ENCODE assay signal across 8 cellular contexts in the genomic region with DNA sequence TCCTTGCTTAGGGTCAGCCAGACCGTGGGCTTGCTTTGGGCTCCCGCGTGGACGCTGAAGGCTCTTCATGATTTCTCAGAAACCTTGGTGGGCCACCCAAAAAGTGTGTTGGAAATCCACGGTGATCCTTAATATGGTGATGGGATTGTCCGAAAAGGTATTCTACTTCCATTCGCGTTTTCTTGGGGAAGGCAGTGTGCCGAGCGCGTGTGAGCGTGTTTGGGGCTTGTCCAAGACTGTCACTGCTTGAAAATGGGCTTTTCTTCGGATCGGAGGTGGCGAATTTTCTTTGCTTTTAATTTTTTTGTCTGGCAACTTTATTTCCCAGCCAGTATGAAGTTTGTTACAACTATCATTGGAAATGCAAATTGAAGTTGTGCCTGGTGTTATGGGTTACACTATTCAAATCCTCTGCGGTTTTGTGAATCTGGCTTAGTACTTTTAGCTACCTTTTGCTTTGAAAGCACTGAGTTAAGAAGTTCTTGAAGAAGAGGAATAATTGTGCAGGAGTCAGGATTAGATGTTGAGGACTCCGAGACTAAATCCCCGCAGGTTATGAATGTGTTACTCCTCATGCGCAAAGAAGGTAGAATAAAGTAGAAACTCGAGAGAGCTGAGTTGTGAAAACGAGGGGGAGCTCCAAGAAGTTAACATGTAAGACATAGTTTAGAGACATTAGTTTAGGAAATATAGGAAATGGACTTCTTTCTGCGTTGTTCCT. TPM values are rescaled to one million over a fixed set of nuclear protein-coding genes. Genes with fewer than 3 reads are reported as not detected.
DNase-seq lines count a peak whose midpoint lies in the region; ATAC-seq and TF ChIP-seq lines count a peak whose summit lies in the region.

No MANE protein-coding gene starts in this region.

- POLR2A ChIA-PET in CD8-positive, alpha-beta T cell (lab: Charles Lee): interaction anchor here (0.5 to 1.6 kb wide), 4 partner anchors 9 to 1521 kb away, joined by 3 to 9 read pairs (median 4); no protein-coding TSS in a partner anchor

- peak overlapping the region; percentile 54 for H3K4me3 ChIP-seq in CD8-positive, alpha-beta T cell (ENCODE audit: low read depth, low read length)
- peak overlapping the region; percentile 70 for H3K4me3 ChIP-seq in NT2/D1 (ENCODE audit: insufficient read length, low read depth)

- no peak for TF ChIP-seq CTCF in CD8-positive, alpha-beta T cell (IDR thresholded peaks at IDR 0.05)
- no peak for TF ChIP-seq CTCF in nephron (IDR thresholded peaks at IDR 0.05; ENCODE audit: unreplicated experiment in 3 of 3)

- CTCF ChIA-PET in CD8-positive, alpha-beta T cell (lab: Charles Lee): interaction anchor here (1.2 to 1.8 kb wide), 3 partner anchors 8 to 14 kb away, joined by 3 to 7 read pairs (median 4); no protein-coding TSS in a partner anchor

- H3K36me3 ChIP-seq in CD8-positive, alpha-beta T cell (ENCODE audit: insufficient read depth, low read length): no peaks in the 10 kb centered on the region
- peaks cover 27% of the 10 kb centered on the region for H3K36me3 ChIP-seq in NT2/D1 (ENCODE audit: insufficient read depth, insufficient read length, low read length)

- no peaks in the 10 kb centered on the region for H3K9me3 Mint-ChIP-seq in CD8-positive, alpha-beta T cell
- no peaks in the 10 kb centered on the region for H3K9me3 Mint-ChIP-seq in effector memory CD8-positive, alpha-beta T cell
- no peaks in the 10 kb centered on the region for H3K9me3 Mint-ChIP-seq in nephron

- DNase-seq in CD8-positive, alpha-beta T cell: no peak
- no peak for DNase-seq in NT2/D1 (ENCODE audit: low read depth, low spot score)
- no peak for DNase-seq in effector memory CD8-positive, alpha-beta T cell
- DNase-seq in KBM-7: no peak
- no peak for DNase-seq in stimulated activated CD4-positive, alpha-beta T cell treated with anti-CD3 and anti-CD28 coated beads, Interleukin-1b, Interleukin-23, amount 100 ng/mL, for 48 hours

- H3K4me3 Mint-ChIP-seq in CD8-positive, alpha-beta T cell: peak overlapping the region; percentile 91
- H3K4me3 Mint-ChIP-seq in effector memory CD8-positive, alpha-beta T cell: peak overlapping the region; percentile 84 to 89
- peak overlapping the region; percentile 93 to 97 (median 94) for H3K4me3 Mint-ChIP-seq in nephron

- no peak for ATAC-seq in CD8-positive, alpha-beta T cell
- no peak for ATAC-seq in effector memory CD8-positive, alpha-beta T cell (replicated peaks)
- no peak for ATAC-seq in GM18861 (IDR thresholded peaks at IDR 0.05; ENCODE audit: unreplicated experiment)
- no peak for ATAC-seq in HG03045 (IDR thresholded peaks at IDR 0.05; ENCODE audit: unreplicated experiment)

- in situ Hi-C loops in KBM-7 (cut with MboI; ENCODE audit: low pct_unique_long_range_greater_than_20kb, low sequenced_read_pairs): no loop called here

- H3K4me1 ChIP-seq in CD8-positive, alpha-beta T cell (ENCODE audit: insufficient read depth, low read length): peaks cover 9% of the 10 kb centered on the region
- no peaks in the 10 kb centered on the region for H3K4me1 ChIP-seq in NT2/D1 (ENCODE audit: insufficient read depth, insufficient read length)

- intact Hi-C loops in CD8-positive, alpha-beta T cell (cut with DNase I, micrococcal nuclease): loop anchor here (2.0 to 10.0 kb wide), 11 partner anchors 17 to 665 kb away; a partner anchor contains a TSS

- peak overlapping the region; percentile 90 for H3K9ac ChIP-seq in NT2/D1 (ENCODE audit: insufficient read length, low read depth)

- H3K9me3 ChIP-seq in CD8-positive, alpha-beta T cell (ENCODE audit: low read length): no peaks in the 10 kb centered on the region
- H3K9me3 ChIP-seq in NT2/D1 (ENCODE audit: insufficient read depth, low read length): no peaks in the 10 kb centered on the region

- H3K27me3 Mint-ChIP-seq in CD8-positive, alpha-beta T cell (ENCODE audit: low read depth): no peaks in the 10 kb centered on the region
- peaks cover 23 to 34% of the 10 kb centered on the region in 2 donors for H3K27me3 Mint-ChIP-seq in effector memory CD8-positive, alpha-beta T cell
- peaks cover 6% of the 10 kb centered on the region for H3K27me3 Mint-ChIP-seq in nephron (ENCODE audit: low read depth)

- H3K36me3 Mint-ChIP-seq in CD8-positive, alpha-beta T cell: peaks cover 18% of the 10 kb centered on the region
- H3K36me3 Mint-ChIP-seq in effector memory CD8-positive, alpha-beta T cell (ENCODE audit: insufficient read depth): peaks cover 31% of the 10 kb centered on the region
- H3K36me3 Mint-ChIP-seq in nephron (ENCODE audit: low read depth): peaks cover 45% of the 10 kb centered on the region

- H3K27me3 ChIP-seq in CD8-positive, alpha-beta T cell (ENCODE audit: insufficient read depth, low read length): no peaks in the 10 kb centered on the region
- H3K27me3 ChIP-seq in NT2/D1 (ENCODE audit: insufficient read depth, insufficient read length): no peaks in the 10 kb centered on the region

- peaks cover 30% of the 10 kb centered on the region for H3K4me1 Mint-ChIP-seq in CD8-positive, alpha-beta T cell (ENCODE audit: low read depth)
- peaks cover 19 to 23% of the 10 kb centered on the region in 2 donors for H3K4me1 Mint-ChIP-seq in effector memory CD8-positive, alpha-beta T cell (ENCODE audit: low read depth in 2 of 2)
- H3K4me1 Mint-ChIP-seq in nephron: peaks cover 39% of the 10 kb centered on the region

- H3K27ac ChIP-seq in CD8-positive, alpha-beta T cell (ENCODE audit: low read depth, low read length): no peak overlapping the region

- peak overlapping the region; percentile 89 for H3K27ac Mint-ChIP-seq in CD8-positive, alpha-beta T cell
- peak overlapping the region; percentile 11 to 91 for H3K27ac Mint-ChIP-seq in effector memory CD8-positive, alpha-beta T cell
- peak overlapping the region; percentile 96 for H3K27ac Mint-ChIP-seq in nephron

RNA-seq across cellular contexts. Expression of a gene that starts 3.2 kb away (rescaled TPM):
- 10 to 100 TPM; 65.8 to 66.1 TPM for total RNA-seq in CD8-positive, alpha-beta T cell
